9 cellular contexts compared by ENCODE assay signal in the genomic region with DNA sequence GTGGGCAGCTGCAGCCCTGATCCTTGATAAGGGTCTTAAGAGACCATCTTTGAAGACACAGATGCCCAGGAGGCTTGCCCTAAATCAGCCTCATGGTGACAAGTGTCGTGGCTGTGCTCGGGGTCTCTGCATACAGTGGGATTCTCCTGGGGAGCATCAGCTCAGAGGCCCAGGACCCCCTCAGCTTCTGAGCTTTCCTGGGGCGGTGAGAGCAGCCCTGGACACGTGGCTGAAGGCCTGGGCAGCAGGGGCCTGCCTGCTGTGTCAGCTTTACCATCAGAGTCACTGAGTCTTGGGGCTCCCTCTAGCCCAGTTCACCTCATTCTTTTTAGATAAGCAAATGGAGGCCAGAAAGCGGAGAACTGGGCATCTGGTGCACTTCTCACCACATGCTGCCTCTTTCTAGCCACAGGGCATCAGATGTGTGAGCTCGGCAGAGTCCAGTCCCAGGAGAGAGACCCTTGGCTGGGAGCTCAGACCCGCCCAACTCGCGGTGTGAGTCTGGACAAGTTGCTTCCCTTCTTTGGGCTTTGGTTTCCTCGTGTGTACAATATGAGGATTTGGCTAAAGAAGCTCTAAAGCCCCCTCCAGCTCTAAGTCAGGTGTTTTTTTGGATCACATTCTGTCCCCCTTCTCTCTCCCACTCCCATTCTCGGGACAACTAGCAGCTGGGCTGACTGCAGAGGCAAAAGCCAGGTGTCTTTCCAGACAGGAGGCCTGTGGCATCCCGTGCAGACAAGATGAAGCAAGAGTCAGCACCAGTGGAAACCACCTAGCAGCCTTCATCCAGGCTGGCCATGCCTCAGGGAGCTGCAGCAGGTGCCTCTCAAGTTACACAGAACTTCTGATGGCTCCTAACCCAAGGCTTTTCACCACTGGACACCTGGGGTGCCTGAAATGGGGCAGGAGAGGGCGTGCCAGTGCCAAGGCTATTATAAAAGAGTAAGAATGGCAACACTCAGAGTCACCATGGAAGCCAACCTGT.
DNase-seq lines count a peak whose midpoint lies in the region; ATAC-seq lines count a peak whose summit lies in the region.
"Had no signal": no experiment of that assay in that cellular context is flagged by ENCODE, and none has a peak within 500 bp of the region (broad histone marks: within the 10 kb centered on the region; RNA-seq: fewer than 3 reads in every experiment).

No MANE protein-coding gene starts in this region.

- CTCF ChIA-PET in activated CD8-positive, alpha-beta memory T cell treated with anti-CD3 and anti-CD28 coated beads, Interleukin-2, amount 10 ng/mL, durations not matched to agents 7 days and 5 days (lab: Charles Lee): interaction anchor here (1.2 to 4.3 kb wide), 4 partner anchors 9 to 191 kb away, joined by 4 to 29 read pairs (median 6); no protein-coding TSS in a partner anchor

- peaks cover 45% of the 10 kb centered on the region for H3K4me1 Mint-ChIP-seq in activated CD8-positive, alpha-beta memory T cell treated with anti-CD3 and anti-CD28 coated beads, Interleukin-2, amount 10 ng/mL, durations not matched to agents 7 days and 5 days

- H3K36me3 Mint-ChIP-seq in activated CD8-positive, alpha-beta memory T cell treated with anti-CD3 and anti-CD28 coated beads, Interleukin-2, amount 10 ng/mL, durations not matched to agents 7 days and 5 days: peaks cover 1% of the 10 kb centered on the region

- H3K27ac Mint-ChIP-seq in activated CD8-positive, alpha-beta memory T cell treated with anti-CD3 and anti-CD28 coated beads, Interleukin-2, amount 10 ng/mL, durations not matched to agents 7 days and 5 days: no peak overlapping the region

- H3K4me3 Mint-ChIP-seq in activated CD8-positive, alpha-beta memory T cell treated with anti-CD3 and anti-CD28 coated beads, Interleukin-2, amount 10 ng/mL, durations not matched to agents 7 days and 5 days: no peak overlapping the region

- peak overlapping the region; percentile 60 for H3K27ac ChIP-seq in cingulate gyrus (ENCODE audit: low read depth, low read length)

- H3K27me3 Mint-ChIP-seq in activated CD8-positive, alpha-beta memory T cell treated with anti-CD3 and anti-CD28 coated beads, Interleukin-2, amount 10 ng/mL, durations not matched to agents 7 days and 5 days: peaks cover 79% of the 10 kb centered on the region

- H3K9me3 Mint-ChIP-seq in activated CD8-positive, alpha-beta memory T cell treated with anti-CD3 and anti-CD28 coated beads, Interleukin-2, amount 10 ng/mL, durations not matched to agents 7 days and 5 days (ENCODE audit: low read depth): no peaks in the 10 kb centered on the region

- ATAC-seq in activated CD8-positive, alpha-beta memory T cell treated with anti-CD3 and anti-CD28 coated beads, Interleukin-2, amount 10 ng/mL, durations not matched to agents 7 days and 5 days: no peak
- ATAC-seq in stimulated activated naive CD8-positive, alpha-beta T cell treated with anti-CD3 and anti-CD28 coated beads, Interleukin-15, Interleukin-2, amounts not matched to agents 100 U/mL and 50 U/mL, for 24 hours: peak; percentile 2

- DNase-seq in activated CD8-positive, alpha-beta memory T cell treated with anti-CD3 and anti-CD28 coated beads, Interleukin-2, amount 50 U/mL, for 48 hours: peak; percentile 54
- no peak for DNase-seq in activated CD8-positive, alpha-beta memory T cell treated with anti-CD3 and anti-CD28 coated beads, Interleukin-2, amount 10 ng/mL, durations not matched to agents 7 days and 5 days
- DNase-seq in NCI-H187 treated with DMSO at 0.1 percent for 48 hours (lab: John Stamatoyannopoulos, UW) (peak; percentile 99), T-helper 2 cell (no peak), SIG-M5 (lab: John Stamatoyannopoulos, UW) (no peak), NCI-H446 treated with DMSO at 0.1 percent for 48 hours (lab: John Stamatoyannopoulos, UW) (no peak)
- no peak for DNase-seq in stimulated activated naive CD8-positive, alpha-beta T cell treated with anti-CD3 and anti-CD28 coated beads, Interleukin-15, Interleukin-2, amounts not matched to agents 100 U/mL and 50 U/mL, for 24 hours
- DNase-seq: activated CD4-positive, alpha-beta T cell treated with anti-CD3 and anti-CD28 coated beads for 48 hours had no signal

Comparison
In these comparisons a context has a peak if more than half of its experiments do, and no peak if none do; other contexts are left out.
1. DNase-seq: peak in activated CD8-positive, alpha-beta memory T cell treated with anti-CD3 and anti-CD28 coated beads, Interleukin-2, amount 50 U/mL, for 48 hours (single experiment) and NCI-H187 treated with DMSO at 0.1 percent for 48 hours (single experiment); none in activated CD8-positive, alpha-beta memory T cell treated with anti-CD3 and anti-CD28 coated beads, Interleukin-2, amount 10 ng/mL, durations not matched to agents 7 days and 5 days (single experiment), stimulated activated naive CD8-positive, alpha-beta T cell treated with anti-CD3 and anti-CD28 coated beads, Interleukin-15, Interleukin-2, amounts not matched to agents 100 U/mL and 50 U/mL, for 24 hours (single experiment), T-helper 2 cell (0 of 5), SIG-M5 (single experiment) and NCI-H446 treated with DMSO at 0.1 percent for 48 hours (single experiment).